1 cellular context compared by ENCODE assay signal in the genomic region with DNA sequence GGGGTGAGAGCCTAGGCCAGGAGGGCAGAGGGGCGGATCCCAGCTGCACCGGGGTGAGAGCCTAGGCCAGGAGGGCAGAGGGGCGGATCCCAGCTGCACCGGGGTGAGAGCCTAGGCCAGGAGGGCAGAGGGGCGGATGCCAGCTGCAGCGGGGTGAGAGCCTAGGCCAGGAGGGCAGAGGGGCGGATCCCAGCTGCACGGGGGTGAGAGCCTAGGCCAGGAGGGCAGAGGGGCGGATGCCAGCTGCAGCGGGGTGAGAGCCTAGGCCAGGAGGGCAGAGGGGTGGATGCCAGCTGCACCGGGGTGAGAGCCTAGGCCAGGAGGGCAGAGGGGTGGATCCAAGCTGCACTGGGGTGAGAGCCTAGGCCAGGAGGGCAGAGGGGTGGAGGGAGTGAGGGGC.
TF ChIP-seq lines count a peak whose summit lies in the region.

No MANE protein-coding gene starts in this region.

TF ChIP-seq in HepG2, 621 proteins besides CTCF, POLR2A, EP300 and RAD21:
- peak; percentile 65; the same call in 1 of the 2 replicates for TF ChIP-seq HNRNPL (IDR thresholded peaks at IDR 0.05; ENCODE audit: low read depth, low read length)
